In genomic region chr17:80871341-80871740, GRCh38 we compare ENCODE assay signal across 13 cellular contexts.
DNase-seq lines count a peak whose midpoint lies in the region; TF ChIP-seq lines count a peak whose summit lies in the region.
"Had no signal": no experiment of that assay in that cellular context is flagged by ENCODE, and none has a peak within 500 bp of the region (broad histone marks: within the 10 kb centered on the region; RNA-seq: fewer than 3 reads in every experiment).

No MANE protein-coding gene starts in this region.

- no TSS peak for BruUV-seq in A673 (replicated peaks; lab: Mats Ljungman, UMichigan)

- TF ChIP-seq CTCF in brain (conservative IDR thresholded peaks at IDR 0.05) (no peak), progenitor cell of endocrine pancreas (IDR thresholded peaks at IDR 0.05; ENCODE audit: unreplicated experiment) (no peak), A673 (conservative IDR thresholded peaks at IDR 0.05; ENCODE audit: low read depth, low read length) (no peak)

- H3K9me3 Mint-ChIP-seq in brain, result peaks cover 0 to 2% (median 0%) of the 10 kb centered on the region in 5 experiments
- H3K9me3 Mint-ChIP-seq in progenitor cell of endocrine pancreas (ENCODE audit: low read depth), result peaks cover 5% of the 10 kb centered on the region

- H3K36me3 ChIP-seq in A673 (ENCODE audit: insufficient read depth, low read length, poor library complexity, severe bottlenecking), result no peaks in the 10 kb centered on the region

- intact Hi-C loops in A673 (cut with micrococcal nuclease; ENCODE audit: unreplicated experiment), result no loop called here

- POLR2A ChIA-PET in A673 (lab: Charles Lee; ENCODE audit: low non-redundant PET), result no interaction called here

- CTCF ChIA-PET in A673 (lab: Charles Lee), result no interaction called here

- H3K27ac ChIP-seq in A673 (ENCODE audit: low read depth, low read length, poor library complexity, severe bottlenecking), result no peak overlapping the region
- H3K27ac ChIP-seq: A549, foreskin keratinocyte, stomach had no signal

- H3K36me3 Mint-ChIP-seq in brain, result peaks cover 16% of the 10 kb centered on the region
- peaks cover 9% of the 10 kb centered on the region for H3K36me3 Mint-ChIP-seq in progenitor cell of endocrine pancreas (ENCODE audit: insufficient read depth)

- H3K9me3 ChIP-seq in A673 (ENCODE audit: low read depth, low read length, poor library complexity, severe bottlenecking), result no peaks in the 10 kb centered on the region
- H3K9me3 ChIP-seq: A549, stomach had no signal

- H3K4me3 Mint-ChIP-seq in brain (no peak overlapping the region), progenitor cell of endocrine pancreas (ENCODE audit: low read depth) (no peak overlapping the region)

- peaks cover 49% of the 10 kb centered on the region for H3K4me1 Mint-ChIP-seq in brain
- peaks cover 16% of the 10 kb centered on the region for H3K4me1 Mint-ChIP-seq in progenitor cell of endocrine pancreas (ENCODE audit: low read depth)

- no peaks in the 10 kb centered on the region for H3K27me3 Mint-ChIP-seq in brain
- no peaks in the 10 kb centered on the region for H3K27me3 Mint-ChIP-seq in progenitor cell of endocrine pancreas

- H3K4me3 ChIP-seq in A673 (ENCODE audit: low read depth, low read length, poor library complexity, severe bottlenecking), result no peak overlapping the region
- H3K4me3 ChIP-seq: A549, stomach had no signal

- H3K27ac Mint-ChIP-seq in brain (peak overlapping the region in 4 of 5 experiments; percentile 45 to 98 (median 82)), progenitor cell of endocrine pancreas (peak overlapping the region; percentile 29)

- DNase-seq in activated CD4-positive, alpha-beta T cell treated with anti-CD3 and anti-CD28 coated beads for 48 hours, result peak; percentile 26
- DNase-seq in activated CD4-positive, alpha-beta T cell treated with anti-CD3 and anti-CD28 coated beads for 1 hour, result no peak
- DNase-seq in NOMO-1 (lab: John Stamatoyannopoulos, UW; ENCODE audit: unreplicated experiment in 2 of 2) (peak; percentile 52 to 82), progenitor cell of endocrine pancreas (ENCODE audit: low spot score, unreplicated experiment) (no peak), NCI-H2107 treated with DMSO at 0.1 percent for 48 hours (lab: John Stamatoyannopoulos, UW; ENCODE audit: unreplicated experiment) (no peak), A673 (ENCODE audit: low spot score) (no peak), OCI-M1 (lab: John Stamatoyannopoulos, UW) (no peak)
- DNase-seq: DMS79, foreskin keratinocyte, NCI-H1092 treated with DMSO at 0.1 percent for 48 hours, stomach had no signal

- no peaks in the 10 kb centered on the region for H3K27me3 ChIP-seq in A673 (replicated peaks; ENCODE audit: insufficient read depth, low read depth, low read length, poor library complexity)
- H3K27me3 ChIP-seq: foreskin keratinocyte, stomach had no signal

- H3K4me1 ChIP-seq in A673 (ENCODE audit: insufficient read depth, low read length, poor library complexity, severe bottlenecking), result peaks cover 10% of the 10 kb centered on the region

Comparison
In these comparisons a context has a peak if more than half of its experiments do, and no peak if none do; other contexts are left out.
1. DNase-seq: peak in activated CD4-positive, alpha-beta T cell treated with anti-CD3 and anti-CD28 coated beads for 48 hours (single experiment) and NOMO-1 (2 of 2); none in activated CD4-positive, alpha-beta T cell treated with anti-CD3 and anti-CD28 coated beads for 1 hour (single experiment), progenitor cell of endocrine pancreas (single experiment), NCI-H2107 treated with DMSO at 0.1 percent for 48 hours (single experiment), A673 (single experiment) and OCI-M1 (single experiment).